ENCODE assay signal across 1 cellular context in the genomic region with DNA sequence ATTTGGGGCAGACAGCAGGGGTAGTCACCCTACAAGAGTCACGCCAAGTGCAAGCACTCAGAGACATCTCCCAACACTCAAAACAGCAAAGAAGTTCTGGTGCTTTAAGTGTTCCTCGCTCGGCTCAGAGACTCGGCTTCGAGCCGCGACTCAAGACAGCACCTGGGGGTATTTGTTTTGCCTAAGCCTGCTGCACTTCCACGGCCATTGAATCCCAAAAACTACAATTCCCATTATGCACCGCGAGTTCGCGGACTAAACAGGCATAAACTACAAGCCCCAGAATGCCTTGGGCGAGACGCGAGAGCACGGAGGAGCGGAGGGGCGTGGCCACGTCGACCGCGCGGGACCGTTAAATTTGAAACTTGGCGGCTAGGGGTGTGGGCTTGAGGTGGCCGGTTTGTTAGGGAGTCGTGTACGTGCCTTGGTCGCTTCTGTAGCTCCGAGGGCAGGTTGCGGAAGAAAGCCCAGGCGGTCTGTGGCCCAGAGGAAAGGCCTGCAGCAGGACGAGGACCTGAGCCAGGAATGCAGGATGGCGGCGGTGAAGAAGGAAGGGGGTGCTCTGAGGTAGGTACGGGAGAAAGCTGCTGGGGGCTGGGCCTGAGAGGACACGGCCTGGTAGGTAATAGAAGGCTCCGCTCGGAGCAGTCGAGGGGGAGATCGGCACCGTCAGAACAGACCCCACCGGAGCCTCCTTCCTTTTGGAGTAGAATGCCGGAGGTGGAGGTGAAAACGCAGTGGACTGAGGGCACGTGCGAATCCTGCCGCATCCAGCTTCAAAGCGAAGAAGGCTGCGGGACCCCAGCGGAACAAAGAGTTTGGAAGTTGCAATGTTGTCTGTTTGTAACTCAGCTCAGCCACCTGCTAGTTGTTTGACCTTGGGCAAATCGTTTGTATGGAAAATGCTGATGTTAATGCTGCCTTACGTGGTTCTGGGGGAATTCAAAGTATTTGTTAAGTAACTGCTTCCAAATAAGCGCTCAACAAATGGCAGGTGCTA.
TF ChIP-seq lines count a peak whose summit lies in the region.

TSS of gene BUB1B (plus strand) at position 381 of the 1,000 bp plus-strand sequence. CDS start at position 533, 152 bp downstream.

TF ChIP-seq in H1, 55 proteins besides CTCF, POLR2A, EP300 and RAD21:
- TF ChIP-seq POLR2AphosphoS5 (IDR thresholded peaks at IDR 0.05; ENCODE audit: low read depth, low read length) (peak; percentile 86), EGR1 (IDR thresholded peaks at IDR 0.05; ENCODE audit: borderline replicate concordance, low read depth, low read length) (no peak), TBP (IDR thresholded peaks at IDR 0.05; ENCODE audit: low read depth, low read length) (peak; percentile 77), RBBP5 (IDR thresholded peaks at IDR 0.05; ENCODE audit: borderline replicate concordance, low read depth, low read length) (peak; percentile 76; the same call in 1 of the 2 replicates), TCF12 (IDR thresholded peaks at IDR 0.05; ENCODE audit: low read depth, low read length) (0 out of 2 replicates have a peak, but pooled peaks have one; percentile 16), SAP30 (IDR thresholded peaks at IDR 0.05; ENCODE audit: insufficient read depth, insufficient replicate concordance, low read length) (peak; percentile 29), PHF8 (conservative IDR thresholded peaks at IDR 0.05; ENCODE audit: low read depth, low read length) (peak; percentile 77), BRCA1 (IDR thresholded peaks at IDR 0.05; ENCODE audit: low read depth, low read length) (peak; percentile 75), CHD2 (IDR thresholded peaks at IDR 0.05; ENCODE audit: low read length) (peak; percentile 92), HDAC6 (IDR thresholded peaks at IDR 0.05; ENCODE audit: low read depth, low read length) (no peak), SP4 (IDR thresholded peaks at IDR 0.05; ENCODE audit: low read length) (no peak; the same call in 1 of the 2 replicates), SP1 (IDR thresholded peaks at IDR 0.05; ENCODE audit: low read depth, low read length) (peak; percentile 79; the same call in 1 of the 2 replicates), KDM4A (IDR thresholded peaks at IDR 0.05; ENCODE audit: low read depth, low read length, severe bottlenecking) (peak; percentile 56), ASH2L (IDR thresholded peaks at IDR 0.05; ENCODE audit: low read length) (peak; percentile 65), SIN3A (conservative IDR thresholded peaks at IDR 0.05 in 1 of 2, IDR thresholded peaks at IDR 0.05 in 1 of 2; ENCODE audit: low read depth in 1 of 2, low read length in 2 of 2) (peak in 1 of 2 experiments; percentile 95; a peak in 2 of 4 replicates), KDM1A (IDR thresholded peaks at IDR 0.05; ENCODE audit: borderline replicate concordance, low read length) (no peak), KDM5A (IDR thresholded peaks at IDR 0.05; ENCODE audit: low read length) (peak; percentile 32; the same call in 1 of the 2 replicates), CREB1 (IDR thresholded peaks at IDR 0.05) (peak; percentile 77), TEAD4 (IDR thresholded peaks at IDR 0.05; ENCODE audit: low read depth, low read length) (peak; percentile 73), YY1 (IDR thresholded peaks at IDR 0.05; ENCODE audit: low read depth, low read length) (peak; percentile 94), SIX5 (IDR thresholded peaks at IDR 0.05; ENCODE audit: low read depth, low read length) (peak; percentile 98), HDAC2 (IDR thresholded peaks at IDR 0.05; ENCODE audit: borderline replicate concordance in 1 of 2, low read depth in 2 of 2, low read length in 2 of 2) (peak in 1 of 2 experiments; percentile 89; a peak in 2 of 4 replicates), NRF1 (IDR thresholded peaks at IDR 0.05; ENCODE audit: low read depth, low read length) (no peak), SP2 (IDR thresholded peaks at IDR 0.05; ENCODE audit: low read length) (no peak), TAF1 (IDR thresholded peaks at IDR 0.05; ENCODE audit: low read depth, low read length) (peak; percentile 87)
- TF ChIP-seq, protein P1, sequence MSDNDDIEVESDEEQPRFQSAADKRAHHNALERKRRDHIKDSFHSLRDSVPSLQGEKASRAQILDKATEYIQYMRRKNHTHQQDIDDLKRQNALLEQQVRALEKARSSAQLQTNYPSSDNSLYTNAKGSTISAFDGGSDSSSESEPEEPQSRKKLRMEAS (IDR thresholded peaks at IDR 0.05) = peak; percentile 81
